Comparison of ENCODE assay signal across 29 cellular contexts in genomic region chr9:115057559-115057958, GRCh38.
DNase-seq lines count a peak whose midpoint lies in the region; ATAC-seq, FAIRE-seq and TF ChIP-seq lines count a peak whose summit lies in the region.
"Had no signal": no experiment of that assay in that cellular context is flagged by ENCODE, and none has a peak within 500 bp of the region (broad histone marks: within the 10 kb centered on the region; RNA-seq: fewer than 3 reads in every experiment).

No MANE protein-coding gene starts in this region.

- peaks cover 33% of the 10 kb centered on the region for H3K36me3 Mint-ChIP-seq in astrocyte (ENCODE audit: low read depth, unreplicated experiment)
- H3K36me3 Mint-ChIP-seq: activated naive CD4-positive, alpha-beta T cell treated with anti-CD3 and anti-CD28 coated beads, Interleukin-2, amount 10 ng/mL, durations not matched to agents 7 days and 5 days; CD4-positive, alpha-beta memory T cell had no signal

- no peaks in the 10 kb centered on the region for H3K4me1 ChIP-seq in right cardiac atrium (ENCODE audit: control insufficient read depth, insufficient read depth, low read length)
- no peaks in the 10 kb centered on the region for H3K4me1 ChIP-seq in heart left ventricle
- peaks cover 24% of the 10 kb centered on the region for H3K4me1 ChIP-seq in astrocyte (ENCODE audit: insufficient read depth, low read length)
- H3K4me1 ChIP-seq in keratinocyte (ENCODE audit: control insufficient read depth, extremely low read depth, insufficient read depth, low read length), result peaks cover 38% of the 10 kb centered on the region

- no peaks in the 10 kb centered on the region for H3K79me2 ChIP-seq in astrocyte (ENCODE audit: insufficient read depth, low read length)
- no peaks in the 10 kb centered on the region for H3K79me2 ChIP-seq in keratinocyte (ENCODE audit: control insufficient read depth, insufficient read depth, low read length)

- H3K9ac ChIP-seq in astrocyte (ENCODE audit: low read length), result no peak overlapping the region
- no peak overlapping the region for H3K9ac ChIP-seq in keratinocyte (ENCODE audit: control insufficient read depth, extremely low read depth, insufficient read depth, low read length)

- H3K4me2 ChIP-seq in astrocyte (ENCODE audit: low read length) (no peak overlapping the region), keratinocyte (ENCODE audit: control insufficient read depth, extremely low read depth, insufficient read depth, low read depth, low read length) (no peak overlapping the region)

- H3K27me3 Mint-ChIP-seq in astrocyte (ENCODE audit: low read depth, unreplicated experiment), result no peaks in the 10 kb centered on the region

- dilution Hi-C loops in keratinocyte (cut with MboI; ENCODE audit: extremely low pct_ligation_motif_present, low sequenced_read_pairs), result no loop called here

- DNase-seq in right cardiac atrium, result no peak
- no peak for DNase-seq in heart left ventricle
- peak; percentile 90 for DNase-seq in astrocyte (ENCODE audit: low read depth)
- DNase-seq in keratinocyte (ENCODE audit: low read depth, low spot score), result no peak
- DNase-seq in T-helper 2 cell, result no peak
- no peak for DNase-seq in DMS 273 treated with DMSO at 0.1 percent for 48 hours (lab: John Stamatoyannopoulos, UW)
- DNase-seq in NCI-H1436 (lab: John Stamatoyannopoulos, UW), result no peak
- DNase-seq: 8988T; activated B cell treated with CpG ODN at 0.5 μM for 24 hours; activated CD4-positive, alpha-beta T cell treated with anti-CD3 and anti-CD28 coated beads, Interleukin-2, amount 50 U/mL, for 4 hours; activated naive CD4-positive, alpha-beta T cell treated with anti-CD3 and anti-CD28 coated beads, Interleukin-2, amount 10 ng/mL, durations not matched to agents 7 days and 5 days; AML-193; CD4-positive, alpha-beta memory T cell; DMS153; effector CD4-positive, alpha-beta T cell; GF-D8; GOT3; hippocampal formation; NCI-H1048; NCI-H187; NCI-H82; nephron progenitor cell; stimulated activated CD8-positive, alpha-beta memory T cell treated with anti-CD3 and anti-CD28 coated beads, Interleukin-4, amount 100 ng/mL, for 48 hours; T-helper 9 cell; trophoblast cell had no signal

- no peak overlapping the region for H3K4me3 ChIP-seq in right cardiac atrium (ENCODE audit: low read length)
- no peak overlapping the region for H3K4me3 ChIP-seq in heart left ventricle
- H3K4me3 ChIP-seq in astrocyte (ENCODE audit: insufficient read depth, low read depth, low read length), result no peak overlapping the region
- H3K4me3 ChIP-seq in keratinocyte (ENCODE audit: control insufficient read depth in 2 of 3, extremely low read depth in 1 of 3, insufficient read depth in 2 of 3, low read depth in 1 of 3, low read length in 3 of 3), result no peak overlapping the region

- H3K9me3 ChIP-seq in right cardiac atrium (ENCODE audit: control insufficient read depth, low read length) (no peaks in the 10 kb centered on the region), heart left ventricle (no peaks in the 10 kb centered on the region), astrocyte (ENCODE audit: insufficient read depth, low read depth, low read length) (no peaks in the 10 kb centered on the region), keratinocyte (ENCODE audit: control insufficient read depth, low read depth, low read length) (no peaks in the 10 kb centered on the region)

- no peak overlapping the region for H3K27ac Mint-ChIP-seq in astrocyte (ENCODE audit: unreplicated experiment)
- H3K27ac Mint-ChIP-seq: activated B cell treated with CpG ODN at 0.5 μM for 24 hours; activated naive CD4-positive, alpha-beta T cell treated with anti-CD3 and anti-CD28 coated beads, Interleukin-2, amount 10 ng/mL, durations not matched to agents 7 days and 5 days; activated T-helper 1 cell treated with anti-CD3 and anti-CD28 coated beads, Interleukin-12 subunit alpha, Interleukin-12 subunit beta, Interleukin-2, Interleukin-4 antibody, amounts not matched to agents 30 ng/mL and 10 ng/mL and 1 ng/mL, durations not matched to agents 14 hours and 24 hours and 36 hours; brain; CD4-positive, alpha-beta memory T cell; nephron progenitor cell had no signal

- FAIRE-seq in astrocyte (lab: Jason Lieb, UNC) (peak; percentile 58), keratinocyte (lab: Jason Lieb, UNC) (peak; percentile 64)

- H3K9me3 Mint-ChIP-seq in astrocyte (ENCODE audit: unreplicated experiment), result no peaks in the 10 kb centered on the region
- H3K9me3 Mint-ChIP-seq: activated B cell treated with CpG ODN at 0.5 μM for 24 hours; activated naive CD4-positive, alpha-beta T cell treated with anti-CD3 and anti-CD28 coated beads, Interleukin-2, amount 10 ng/mL, durations not matched to agents 7 days and 5 days; activated T-helper 1 cell treated with anti-CD3 and anti-CD28 coated beads, Interleukin-12 subunit alpha, Interleukin-12 subunit beta, Interleukin-2, Interleukin-4 antibody, amounts not matched to agents 30 ng/mL and 10 ng/mL and 1 ng/mL, durations not matched to agents 14 hours and 24 hours and 36 hours; CD4-positive, alpha-beta memory T cell; nephron progenitor cell had no signal

- peaks cover 8% of the 10 kb centered on the region for H3K9me1 ChIP-seq in keratinocyte (ENCODE audit: control insufficient read depth, extremely low read depth, insufficient read depth, low read length)

- intact Hi-C loops in right cardiac atrium (cut with DNase I) (no loop called here), heart left ventricle (cut with DNase I) (no loop called here)

- H3K27me3 ChIP-seq in right cardiac atrium (ENCODE audit: control insufficient read depth, insufficient read depth) (no peaks in the 10 kb centered on the region), heart left ventricle (peaks cover 0 to 4% (median 0%) of the 10 kb centered on the region in 9 donors), astrocyte (ENCODE audit: insufficient read depth, low read length) (no peaks in the 10 kb centered on the region), keratinocyte (ENCODE audit: control insufficient read depth, extremely low read depth, insufficient read depth, low read length) (no peaks in the 10 kb centered on the region)

- TF ChIP-seq POLR2A in heart left ventricle (IDR thresholded peaks at IDR 0.05), result no peak

- H3K36me3 ChIP-seq in heart left ventricle (no peaks in the 10 kb centered on the region), astrocyte (ENCODE audit: insufficient read depth, low read length) (peaks cover 44% of the 10 kb centered on the region), keratinocyte (ENCODE audit: control insufficient read depth in 2 of 2, extremely low read depth in 1 of 2, insufficient read depth in 2 of 2, low read length in 2 of 2) (peaks cover 0 to 10% of the 10 kb centered on the region in 2 experiments)

- TF ChIP-seq CTCF in heart left ventricle (IDR thresholded peaks at IDR 0.05), result no peak
- TF ChIP-seq CTCF in astrocyte (IDR thresholded peaks at IDR 0.05; ENCODE audit: insufficient read depth, low read depth, low read length), result no peak
- no peak for TF ChIP-seq CTCF in keratinocyte (optimal IDR thresholded peaks at IDR 0.05 in 1 of 3, IDR thresholded peaks at IDR 0.05 in 1 of 3, conservative IDR thresholded peaks at IDR 0.05 in 1 of 3; ENCODE audit: extremely low read depth in 1 of 3, insufficient read depth in 2 of 3, low read length in 3 of 3)

- H3K4me3 Mint-ChIP-seq in astrocyte (ENCODE audit: unreplicated experiment), result no peak overlapping the region
- H3K4me3 Mint-ChIP-seq: activated B cell treated with CpG ODN at 0.5 μM for 24 hours; activated naive CD4-positive, alpha-beta T cell treated with anti-CD3 and anti-CD28 coated beads, Interleukin-2, amount 10 ng/mL, durations not matched to agents 7 days and 5 days; activated T-helper 1 cell treated with anti-CD3 and anti-CD28 coated beads, Interleukin-12 subunit alpha, Interleukin-12 subunit beta, Interleukin-2, Interleukin-4 antibody, amounts not matched to agents 30 ng/mL and 10 ng/mL and 1 ng/mL, durations not matched to agents 14 hours and 24 hours and 36 hours; brain; CD4-positive, alpha-beta memory T cell; nephron progenitor cell had no signal

- no peak overlapping the region for H2AFZ ChIP-seq in astrocyte (ENCODE audit: low read depth, low read length)
- no peak overlapping the region for H2AFZ ChIP-seq in keratinocyte (ENCODE audit: control insufficient read depth, low read length)

- peaks cover 60% of the 10 kb centered on the region for H3K4me1 Mint-ChIP-seq in astrocyte (ENCODE audit: low read depth, unreplicated experiment)
- H3K4me1 Mint-ChIP-seq: activated B cell treated with CpG ODN at 0.5 μM for 24 hours; activated naive CD4-positive, alpha-beta T cell treated with anti-CD3 and anti-CD28 coated beads, Interleukin-2, amount 10 ng/mL, durations not matched to agents 7 days and 5 days; CD4-positive, alpha-beta memory T cell; nephron progenitor cell had no signal

- ATAC-seq in right cardiac atrium (peak; percentile 28 to 36), heart left ventricle (no peak), GM21423 (IDR thresholded peaks at IDR 0.05; ENCODE audit: unreplicated experiment) (no peak)
- ATAC-seq: Right ventricle myocardium inferior had no signal

- H4K20me1 ChIP-seq in astrocyte (ENCODE audit: insufficient read depth, low read length), result peaks cover 4% of the 10 kb centered on the region
- H4K20me1 ChIP-seq in keratinocyte (ENCODE audit: control insufficient read depth, extremely low read depth, insufficient read depth, low read length), result no peaks in the 10 kb centered on the region

- H3K27ac ChIP-seq in right cardiac atrium (ENCODE audit: low read length) (no peak overlapping the region), heart left ventricle (peak overlapping the region in 1 of 12 donors; percentile 79), astrocyte (ENCODE audit: low read depth, low read length) (no peak overlapping the region), keratinocyte (ENCODE audit: control insufficient read depth, insufficient read depth, low read length) (no peak overlapping the region)

Comparison
In these comparisons a context has a peak if more than half of its experiments do, and no peak if none do; other contexts are left out.
1. ATAC-seq: peak in right cardiac atrium (2 of 2); none in heart left ventricle (0 of 4) and GM21423 (single experiment).